In the genomic region with DNA sequence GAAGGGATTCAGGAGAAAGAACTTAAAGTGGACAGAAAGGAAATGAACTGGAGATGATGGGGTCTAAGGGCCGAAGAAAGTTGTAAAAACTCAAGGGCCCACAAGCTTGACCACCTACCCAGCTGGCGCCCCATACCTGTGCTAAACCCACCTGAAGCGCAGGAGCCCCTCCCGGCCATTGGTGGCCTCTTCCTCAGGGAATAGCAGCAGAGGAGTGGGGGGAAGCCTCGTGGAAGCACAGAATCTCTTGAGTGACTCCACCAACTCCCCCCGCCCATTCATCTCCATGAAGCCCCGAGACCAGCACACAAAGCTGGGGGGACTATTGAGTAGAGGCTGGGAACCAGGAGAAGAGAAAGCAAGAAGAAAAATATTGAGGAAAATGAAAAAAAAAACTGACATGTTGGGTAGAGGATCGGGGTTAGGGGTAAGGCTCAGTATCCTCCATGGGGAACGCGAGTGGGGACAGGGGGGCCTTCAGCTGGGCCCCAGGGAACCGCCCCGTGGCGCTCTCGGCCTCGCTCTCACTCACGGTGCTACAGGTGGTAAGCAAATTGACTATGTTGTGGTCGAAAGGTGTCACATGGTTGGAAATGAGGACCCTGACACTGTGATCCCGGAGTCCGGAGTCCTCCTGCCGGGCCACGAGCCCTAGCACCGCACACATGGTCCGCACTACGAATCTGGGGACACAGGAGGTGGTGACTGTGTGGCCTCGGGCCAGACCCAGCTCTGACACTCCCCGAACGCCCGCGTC, we compare ENCODE assay signal across 8 cellular contexts. TPM values are rescaled to one million over a fixed set of nuclear protein-coding genes. Genes with fewer than 3 reads are reported as not detected.
DNase-seq lines count a peak whose midpoint lies in the region; ATAC-seq lines count a peak whose summit lies in the region.

No MANE protein-coding gene starts in this region.

- peaks cover 50% of the 10 kb centered on the region for H3K4me1 Mint-ChIP-seq in stimulated activated naive CD8-positive, alpha-beta T cell treated with anti-CD3 and anti-CD28 coated beads, Interleukin-15, Interleukin-2, amounts not matched to agents 100 ng/mL and 50 ng/mL, for 24 hours (ENCODE audit: low read depth)

- no peaks in the 10 kb centered on the region for H3K9me3 ChIP-seq in iPS-15b (ENCODE audit: control insufficient read depth, insufficient read depth, low read length)

- H3K4me1 ChIP-seq in iPS-15b (ENCODE audit: control insufficient read depth, insufficient read depth, low read length), result peaks cover 3% of the 10 kb centered on the region

- peak; percentile 4 for ATAC-seq in HG03159 (IDR thresholded peaks at IDR 0.05; ENCODE audit: unreplicated experiment)
- ATAC-seq in activated naive CD4-positive, alpha-beta T cell treated with anti-CD3 and anti-CD28 coated beads, Interleukin-2, amount 50 U/mL, for 72 hours, result peak; percentile 8 to 24

- H3K9ac ChIP-seq in iPS-15b (ENCODE audit: low read depth, low read length), result peak overlapping the region; percentile 87

- H3K4me3 Mint-ChIP-seq in stimulated activated naive CD8-positive, alpha-beta T cell treated with anti-CD3 and anti-CD28 coated beads, Interleukin-15, Interleukin-2, amounts not matched to agents 100 ng/mL and 50 ng/mL, for 24 hours, result peak overlapping the region; percentile 99

- peaks cover 5% of the 10 kb centered on the region for H3K27me3 ChIP-seq in iPS-15b (ENCODE audit: control insufficient read depth, insufficient read depth, low read length)

- H3K4me3 ChIP-seq in iPS-15b (ENCODE audit: low read depth, low read length), result peak overlapping the region; percentile 99

- peaks cover 17% of the 10 kb centered on the region for H3K36me3 ChIP-seq in iPS-15b (ENCODE audit: control insufficient read depth, insufficient read depth, low read length)

- peaks cover 44 to 48% of the 10 kb centered on the region in 2 donors for H3K36me3 Mint-ChIP-seq in activated naive CD4-positive, alpha-beta T cell treated with anti-CD3 and anti-CD28 coated beads, Interleukin-2, amount 50 U/mL, for 72 hours
- H3K36me3 Mint-ChIP-seq in stimulated activated naive CD8-positive, alpha-beta T cell treated with anti-CD3 and anti-CD28 coated beads, Interleukin-15, Interleukin-2, amounts not matched to agents 100 ng/mL and 50 ng/mL, for 24 hours (ENCODE audit: low read depth), result peaks cover 60% of the 10 kb centered on the region

- H3K27ac Mint-ChIP-seq in activated naive CD4-positive, alpha-beta T cell treated with anti-CD3 and anti-CD28 coated beads, Interleukin-2, amount 50 U/mL, for 72 hours, result peak overlapping the region; percentile 98
- H3K27ac Mint-ChIP-seq in stimulated activated naive CD8-positive, alpha-beta T cell treated with anti-CD3 and anti-CD28 coated beads, Interleukin-15, Interleukin-2, amounts not matched to agents 100 ng/mL and 50 ng/mL, for 24 hours, result peak overlapping the region; percentile 98

- no peaks in the 10 kb centered on the region for H3K27me3 Mint-ChIP-seq in stimulated activated naive CD8-positive, alpha-beta T cell treated with anti-CD3 and anti-CD28 coated beads, Interleukin-15, Interleukin-2, amounts not matched to agents 100 ng/mL and 50 ng/mL, for 24 hours

- no peaks in the 10 kb centered on the region for H3K9me3 Mint-ChIP-seq in activated naive CD4-positive, alpha-beta T cell treated with anti-CD3 and anti-CD28 coated beads, Interleukin-2, amount 50 U/mL, for 72 hours
- no peaks in the 10 kb centered on the region for H3K9me3 Mint-ChIP-seq in stimulated activated naive CD8-positive, alpha-beta T cell treated with anti-CD3 and anti-CD28 coated beads, Interleukin-15, Interleukin-2, amounts not matched to agents 100 ng/mL and 50 ng/mL, for 24 hours

- peak; percentile 34 for DNase-seq in activated CD8-positive, alpha-beta memory T cell treated with anti-CD3 and anti-CD28 coated beads, Interleukin-2, amount 50 U/mL, for 4 hours
- DNase-seq in activated CD8-positive, alpha-beta memory T cell treated with anti-CD3 and anti-CD28 coated beads for 24 hours, result no peak
- DNase-seq in activated naive CD4-positive, alpha-beta T cell treated with anti-CD3 and anti-CD28 coated beads, Interleukin-2, amount 50 U/mL, for 72 hours (ENCODE audit: low spot score in 2 of 2), result peak in 1 of 2 donors; percentile 63
- DNase-seq in stimulated activated naive CD4-positive, alpha-beta T cell treated with Interleukin-2 at 50 U/mL for 16 hours (lab: John Stamatoyannopoulos, UW), result no peak
- no peak for DNase-seq in LoVo (ENCODE audit: low spot score)

RNA-seq across cellular contexts. Expression of gene AUP1, which starts 0.7 kb away (rescaled TPM):
- total RNA-seq in activated naive CD4-positive, alpha-beta T cell treated with anti-CD3 and anti-CD28 coated beads, Interleukin-2, amount 50 U/mL, for 72 hours, result 10 to 100 TPM; 42.3 to 97.1 TPM

RNA-seq across cellular contexts. Expression of gene HTRA2, which starts 1.0 kb away (rescaled TPM):
- total RNA-seq in activated naive CD4-positive, alpha-beta T cell treated with anti-CD3 and anti-CD28 coated beads, Interleukin-2, amount 50 U/mL, for 72 hours, result 10 to 100 TPM; 57.5 to 84.4 TPM

RNA-seq across cellular contexts. Expression of gene DQX1, which starts 2.7 kb away (rescaled TPM):
- 1 to 10 TPM in 1 of 2 donors, under 1 TPM in 1; 0.29 to 2.3 TPM for total RNA-seq in activated naive CD4-positive, alpha-beta T cell treated with anti-CD3 and anti-CD28 coated beads, Interleukin-2, amount 50 U/mL, for 72 hours

RNA-seq across cellular contexts. Expression of gene TLX2, which starts 14.5 kb away (rescaled TPM):
- total RNA-seq in activated naive CD4-positive, alpha-beta T cell treated with anti-CD3 and anti-CD28 coated beads, Interleukin-2, amount 50 U/mL, for 72 hours, result under 1 TPM; 0.19 to 0.25 TPM

RNA-seq across cellular contexts. Expression of gene PCGF1, which starts 21.3 kb away (rescaled TPM):
- total RNA-seq in activated naive CD4-positive, alpha-beta T cell treated with anti-CD3 and anti-CD28 coated beads, Interleukin-2, amount 50 U/mL, for 72 hours, result 10 to 100 TPM; 26.2 to 39.9 TPM
